In genomic region chr22:19801340-19802000, GRCh38 we compare ENCODE assay signal across 26 cellular contexts. TPM values are rescaled to one million over a fixed set of nuclear protein-coding genes. Genes with fewer than 3 reads are reported as not detected.
DNase-seq lines count a peak whose midpoint lies in the region; ATAC-seq and TF ChIP-seq lines count a peak whose summit lies in the region.
"Had no signal": no experiment of that assay in that cellular context is flagged by ENCODE, and none has a peak within 500 bp of the region (broad histone marks: within the 10 kb centered on the region; RNA-seq: fewer than 3 reads in every experiment).

No MANE protein-coding gene starts in this region.

- H3F3A ChIP-seq in PC-9 (ENCODE audit: insufficient read depth, low read depth): peaks cover 19% of the 10 kb centered on the region

- no peaks in the 10 kb centered on the region for H4K20me1 ChIP-seq in PC-9 (ENCODE audit: insufficient read depth)

- H3K27me3 ChIP-seq in PC-9 (ENCODE audit: insufficient read depth, low read depth): no peaks in the 10 kb centered on the region
- H3K27me3 ChIP-seq: body of pancreas, dorsolateral prefrontal cortex, esophagus squamous epithelium, sigmoid colon, transverse colon had no signal

- no peak for ATAC-seq in GM18505 (IDR thresholded peaks at IDR 0.05; ENCODE audit: unreplicated experiment)
- ATAC-seq: body of pancreas, Right ventricle myocardium inferior had no signal

- no peaks in the 10 kb centered on the region for H3K79me2 ChIP-seq in PC-9 (ENCODE audit: low read depth)

- no peak for TF ChIP-seq POLR2A in GM18505 (IDR thresholded peaks at IDR 0.05; ENCODE audit: borderline replicate concordance, extremely low read depth, insufficient read depth, insufficient read length)

- H3K4me1 ChIP-seq in PC-9 (replicated peaks; ENCODE audit: insufficient read depth): peaks cover 16% of the 10 kb centered on the region
- H3K4me1 ChIP-seq: body of pancreas, sigmoid colon had no signal

- no peaks in the 10 kb centered on the region for H3K9me3 ChIP-seq in PC-9 (ENCODE audit: insufficient read depth, low read depth)
- H3K9me3 ChIP-seq: body of pancreas, esophagus squamous epithelium, sigmoid colon, transverse colon had no signal

- H3K9me2 ChIP-seq in PC-9 (ENCODE audit: insufficient read depth): no peaks in the 10 kb centered on the region

- BruUV-seq in PC-9 (replicated peaks; lab: Mats Ljungman, UMichigan): no TSS peak

- H2AFZ ChIP-seq in PC-9: no peak overlapping the region

- DNase-seq in EH (ENCODE audit: low read depth) (peak; percentile 49), PC-9 (no peak), fibroblast of the aortic adventitia (ENCODE audit: low read depth) (peak; percentile 85), posterior vena cava (ENCODE audit: low spot score) (peak; percentile 56), NCI-H2227 treated with DMSO at 0.1 percent for 48 hours (lab: John Stamatoyannopoulos, UW) (no peak), superior temporal gyrus (ENCODE audit: extremely low spot score) (no peak)
- DNase-seq: activated CD4-positive, alpha-beta memory T cell treated with anti-CD3 and anti-CD28 coated beads, Interleukin-2, amount 10 ng/mL, durations not matched to agents 7 days and 5 days; activated CD8-positive, alpha-beta memory T cell treated with anti-CD3 and anti-CD28 coated beads, Interleukin-2, amount 50 U/mL, for 48 hours; activated naive CD4-positive, alpha-beta T cell treated with Interleukin-2 at 50 U/mL for 16 hours; body of pancreas; cerebellar nuclear complex; DND-41; dorsolateral prefrontal cortex; esophagus squamous epithelium; hypothalamus; NCI-H1417; NCI-H2029; NCI-H526; NK-92 treated with Interleukin-12 subunit alpha and Interleukin-12 subunit beta, amount 100 ng/mL, for 24 hours; stimulated activated CD4-positive, alpha-beta T cell treated with anti-CD3 and anti-CD28 coated beads, Interleukin-4, amount 100 ng/mL, for 4 hours; transverse colon had no signal

- CTCF ChIA-PET in PC-9 (lab: Charles Lee): interaction anchor here (0.6 to 0.7 kb wide), 3 partner anchors 9 to 225 kb away, joined by 3 to 5 read pairs (median 5); no protein-coding TSS in a partner anchor

- no peaks in the 10 kb centered on the region for H3K36me3 ChIP-seq in PC-9 (ENCODE audit: low read depth)
- H3K36me3 ChIP-seq: transverse colon had no signal

- H3K4me3 ChIP-seq in PC-9: no peak overlapping the region
- no peak overlapping the region for H3K4me3 ChIP-seq in fibroblast of the aortic adventitia (ENCODE audit: low read depth, low read length)
- H3K4me3 ChIP-seq: body of pancreas, dorsolateral prefrontal cortex, esophagus squamous epithelium, sigmoid colon, transverse colon had no signal

- POLR2A ChIA-PET in PC-9 (lab: Charles Lee; ENCODE audit: unreplicated experiment): no interaction called here

- H3K27ac ChIP-seq in PC-9: no peak overlapping the region
- H3K27ac ChIP-seq: body of pancreas, dorsolateral prefrontal cortex, esophagus squamous epithelium, HL-60, sigmoid colon, transverse colon had no signal

- intact Hi-C loops in PC-9 (cut with micrococcal nuclease; ENCODE audit: unreplicated experiment) (no loop called here), posterior vena cava (cut with DNase I) (no loop called here)

- no peak overlapping the region for H3K4me2 ChIP-seq in PC-9

- TF ChIP-seq CTCF in PC-9 (conservative IDR thresholded peaks at IDR 0.05): 0 out of 2 replicates have a peak, but pooled peaks have one; percentile 8
- TF ChIP-seq CTCF in fibroblast of the aortic adventitia (IDR thresholded peaks at IDR 0.05; ENCODE audit: insufficient read depth, low read length): no peak

RNA-seq across cellular contexts. Expression of gene TBX1, which starts 40.9 kb away (rescaled TPM):
- total RNA-seq in PC-9 (2021): 0.74 and 2.4 TPM in 2 replicates
- 2.8 TPM in 1 of 2 replicates, not detected in the other for total RNA-seq in fibroblast of the aortic adventitia (ENCODE audit: low replicate concordance)
- 1 to 10 TPM; 7.5 to 8.1 TPM for total RNA-seq in posterior vena cava
- total RNA-seq: activated CD4-positive, alpha-beta memory T cell treated with anti-CD3 and anti-CD28 coated beads, Interleukin-2, amount 10 ng/mL, durations not matched to agents 7 days and 5 days; neural crest cell had no signal

RNA-seq across cellular contexts. Expression of gene GNB1L, which starts 53.2 kb away (rescaled TPM):
- 10.3 and 13.9 TPM in 2 replicates for total RNA-seq in PC-9 (2021)
- 4.0 and 5.2 TPM in 2 replicates for total RNA-seq in fibroblast of the aortic adventitia (ENCODE audit: low replicate concordance)
- total RNA-seq in posterior vena cava: 1 to 10 TPM; 3.6 to 3.9 TPM

RNA-seq across cellular contexts. Expression of gene RTL10, which starts 53.2 kb away (rescaled TPM):
- total RNA-seq in PC-9 (2021) (20.9 and 23.5 TPM in 2 replicates), fibroblast of the aortic adventitia (ENCODE audit: low replicate concordance) (5.9 and 10.8 TPM in 2 replicates), posterior vena cava (1 to 10 TPM; 7.6 to 8.6 TPM)

Comparison
In these comparisons a context has a peak if more than half of its experiments do, and no peak if none do; other contexts are left out.
1. DNase-seq: peak in EH (single experiment), fibroblast of the aortic adventitia (single experiment) and posterior vena cava (single experiment); none in PC-9 (0 of 2), NCI-H2227 treated with DMSO at 0.1 percent for 48 hours (single experiment) and superior temporal gyrus (single experiment).